9 cellular contexts compared by ENCODE assay signal in genomic region chr7:107659666-107660065, GRCh38. TPM values are rescaled to one million over a fixed set of nuclear protein-coding genes. Genes with fewer than 3 reads are reported as not detected.
DNase-seq lines count a peak whose midpoint lies in the region; ATAC-seq, FAIRE-seq and TF ChIP-seq lines count a peak whose summit lies in the region.
"Had no signal": no experiment of that assay in that cellular context is flagged by ENCODE, and none has a peak within 500 bp of the region (broad histone marks: within the 10 kb centered on the region; RNA-seq: fewer than 3 reads in every experiment).

No MANE protein-coding gene starts in this region.

- peak overlapping the region; percentile 33; the same call in 1 of the 2 replicates for H3K4me2 ChIP-seq in K562 (ENCODE audit: insufficient read depth, low read length)

- peak overlapping the region; percentile 56 for H2AFZ ChIP-seq in K562 (ENCODE audit: low read depth, low read length)

- in situ Hi-C loops in K562 (cut with MboI) = no loop called here

- 5% methylated on average over 4 of the region's 4 CpGs for WGBS in K562 (ENCODE audit: insufficient coverage, low coverage, missing lambda C conversion rate)
- WGBS in spleen, 5 donors = 52 to 71% (median 54%) methylated on average over 4 of the region's 4 CpGs

- CTCF ChIA-PET in K562 (lab: Yijun Ruan, JAX; ENCODE audit: low intra/inter-chr PET ratio) = no interaction called here

- TF ChIP-seq POLR2A in K562 (conservative IDR thresholded peaks at IDR 0.05) (no peak), spleen (IDR thresholded peaks at IDR 0.05) (no peak)

- intact Hi-C loops in K562 (cut with micrococcal nuclease) (no loop called here), spleen (cut with DNase I; ENCODE audit: low total_unique reads) (no loop called here)

- H3K4me1 ChIP-seq in K562 (replicated peaks in 1 of 2; ENCODE audit: control insufficient read depth in 2 of 2, insufficient read depth in 2 of 2, low read length in 2 of 2) (peaks cover 12% of the 10 kb centered on the region in 2 experiments; a peak in 4 of 5 replicates), spleen (peaks cover 7 to 30% (median 25%) of the 10 kb centered on the region in 6 donors), right atrium auricular region (peaks cover 0 to 19% of the 10 kb centered on the region in 2 donors)

- TF ChIP-seq CTCF in K562 (IDR thresholded peaks at IDR 0.05 in 2 of 3, conservative IDR thresholded peaks at IDR 0.05 in 1 of 3; ENCODE audit: insufficient read depth in 2 of 3, low read depth in 1 of 3, low read length in 3 of 3) = no peak
- no peak for TF ChIP-seq CTCF in spleen (IDR thresholded peaks at IDR 0.05 in 8 of 11, conservative IDR thresholded peaks at IDR 0.05 in 3 of 11)
- no peak for TF ChIP-seq CTCF in right atrium auricular region (IDR thresholded peaks at IDR 0.05)

- no peak for TF ChIP-seq RAD21 in K562 (CRISPR knock-in tag; conservative IDR thresholded peaks at IDR 0.05 in 1 of 2, IDR thresholded peaks at IDR 0.05 in 1 of 2)

- FAIRE-seq in GM18507 (lab: Jason Lieb, UNC) (peak; percentile 38), K562 (lab: Jason Lieb, UNC) (peak; percentile 67)

- no peaks in the 10 kb centered on the region for H3K9me3 ChIP-seq in K562 (replicated peaks; ENCODE audit: control insufficient read depth, insufficient read depth, low read depth, low read length)
- no peaks in the 10 kb centered on the region for H3K9me3 ChIP-seq in spleen
- no peaks in the 10 kb centered on the region for H3K9me3 ChIP-seq in right atrium auricular region

- no peaks in the 10 kb centered on the region for H3K9me1 ChIP-seq in K562 (ENCODE audit: control insufficient read depth, insufficient read depth, low read length)

- H3K27ac ChIP-seq in K562 (ENCODE audit: extremely low read depth, low read depth, low read length) = peak overlapping the region; percentile 39; the same call in 2 of the 3 replicates
- H3K27ac ChIP-seq in spleen = no peak overlapping the region
- no peak overlapping the region for H3K27ac ChIP-seq in right atrium auricular region

- H3K4me3 ChIP-seq in K562 = no peak overlapping the region
- no peak overlapping the region for H3K4me3 ChIP-seq in spleen
- H3K4me3 ChIP-seq in right atrium auricular region = no peak overlapping the region

- no peaks in the 10 kb centered on the region for H3K79me2 ChIP-seq in K562 (ENCODE audit: control insufficient read depth, insufficient read depth, low read length)

- POLR2A ChIA-PET in K562 (lab: Yijun Ruan, JAX) = interaction anchor here (0.8 kb wide), 1 partner anchor 39 kb away, joined by 3 read pairs; no protein-coding TSS in a partner anchor

- no peak for DNase-seq in GM18507 (ENCODE audit: extremely low spot score, insufficient read length, low read depth)
- DNase-seq in NCI-H226 = peak; percentile 90
- DNase-seq in K562 (ENCODE audit: extremely low read depth in 1 of 4, low spot score in 3 of 4) = peak in 2 of 4 experiments; percentile 39 to 69
- DNase-seq in stimulated activated CD4-positive, alpha-beta T cell treated with anti-CD3 and anti-CD28 coated beads, Interleukin-1b, Interleukin-23, amount 100 ng/mL, for 48 hours = peak; percentile 75
- no peak for DNase-seq in spleen
- DNase-seq in mucosa of gallbladder (ENCODE audit: low spot score) = no peak
- DNase-seq in Ammon's horn (ENCODE audit: low spot score) = no peak
- no peak for DNase-seq in right atrium auricular region (ENCODE audit: low spot score)
- DNase-seq: NCI-H2107 had no signal

- peak; percentile 88 for ATAC-seq in K562

- no peaks in the 10 kb centered on the region for H3K36me3 ChIP-seq in K562 (ENCODE audit: control insufficient read depth, insufficient read depth, low read length)
- H3K36me3 ChIP-seq in spleen = no peaks in the 10 kb centered on the region
- H3K36me3 ChIP-seq in right atrium auricular region = no peaks in the 10 kb centered on the region

- no TSS peak for BruUV-seq in K562 (replicated peaks; lab: Mats Ljungman, UMichigan)

- H3K9ac ChIP-seq in K562 (ENCODE audit: insufficient read depth in 1 of 2, low read depth in 2 of 2, low read length in 2 of 2) = no peak overlapping the region

- peak; percentile 86 for TF ChIP-seq EP300 in K562 (IDR thresholded peaks at IDR 0.05; ENCODE audit: low read length)

- H3K27me3 ChIP-seq in K562 (ENCODE audit: control insufficient read depth in 2 of 2, insufficient read depth in 2 of 2, low read length in 2 of 2) (no peaks in the 10 kb centered on the region), spleen (replicated peaks in 1 of 7) (peaks cover 0 to 53% (median 32%) of the 10 kb centered on the region in 7 donors), right atrium auricular region (peaks cover 3 to 8% of the 10 kb centered on the region in 2 donors)

- no peaks in the 10 kb centered on the region for H4K20me1 ChIP-seq in K562 (replicated peaks; ENCODE audit: control insufficient read depth, insufficient read depth, low read length)

TF ChIP-seq in K562, 482 proteins besides CTCF, POLR2A, EP300 and RAD21 (continues in another document):
- TF ChIP-seq ZNF398 (CRISPR knock-in tag; IDR thresholded peaks at IDR 0.05) (no peak), ARID3B (CRISPR knock-in tag; IDR thresholded peaks at IDR 0.05; ENCODE audit: borderline replicate concordance) (no peak), FIP1L1 (IDR thresholded peaks at IDR 0.05; ENCODE audit: low read depth, low read length, poor library complexity, severe bottlenecking) (no peak)

RNA-seq across cellular contexts. Expression of gene SLC26A4, which starts 1.0 kb away (rescaled TPM):
- total RNA-seq in K562 (2011; cell fraction: chromatin; rRNA removed; ENCODE audit: low replicate concordance) = 0.23 and 1.2 TPM in 2 replicates
- 0.26 and 0.33 TPM in 2 replicates for total RNA-seq in K562 (2011; cell fraction: nucleolus; rRNA removed)
- 0.22 and 0.92 TPM in 2 replicates for total RNA-seq in K562 (2011; cell fraction: nucleoplasm; rRNA removed)
- total RNA-seq in K562 (2014; rRNA removed) (0.09 and 0.29 TPM in 2 replicates), K562 (2014; rRNA removed; fragmentation: Illumina TruSeq; extraction: Trizol) (0.26 and 0.33 TPM in 2 replicates), K562 (2015; rRNA removed; fragmentation: Illumina TruSeq; extraction: Trizol) (0.11 and 0.43 TPM in 2 replicates), K562 (2021) (0.54 and 0.55 TPM in 2 replicates), spleen (under 1 TPM; 0.09 to 0.75 (median 0.35) TPM), mucosa of gallbladder (0.52 TPM), right atrium auricular region (under 1 TPM; 0.30 to 0.51 TPM)
- polyA plus RNA-seq in K562 (2011; rRNA removed) (0.37 and 0.54 TPM in 2 replicates), K562 (2014; fragmentation: Illumina TruSeq; extraction: Trizol) (0.22 and 0.28 TPM in 2 replicates), K562 (2014; fragmentation: Nextera tagmentation; extraction: Ambion mirVana) (under 1 TPM; 0.10 to 0.18 TPM), K562 (2014; rRNA removed) (0.27 and 1.2 TPM in 2 replicates), spleen (under 1 TPM; 0.10 to 0.24 (median 0.17) TPM)
- polyA plus RNA-seq in K562 (2011; cell fraction: cytosol; rRNA removed) = 0.13 and 0.16 TPM in 2 replicates
- polyA plus RNA-seq in K562 (2011; cell fraction: nucleus; rRNA removed) = 0.24 and 0.28 TPM in 2 replicates
- 0.29 and 0.38 TPM in 2 replicates for polyA plus RNA-seq in K562 (2012)
- 0.81 and 0.96 TPM in 2 replicates for polyA minus RNA-seq in K562 (2011; rRNA and poly(A)+ RNA removed)
- polyA minus RNA-seq in K562 (2011; cell fraction: cytosol; rRNA and poly(A)+ RNA removed) = 1.3 TPM in 1 of 2 replicates, not detected in the other
- polyA minus RNA-seq in K562 (2011; cell fraction: nucleus; rRNA and poly(A)+ RNA removed) = 0.33 TPM in 1 of 2 replicates, not detected in the other

Comparison
In these comparisons a context has a peak if more than half of its experiments do, and no peak if none do; other contexts are left out.
1. DNase-seq: peak in NCI-H226 (single experiment) and stimulated activated CD4-positive, alpha-beta T cell treated with anti-CD3 and anti-CD28 coated beads, Interleukin-1b, Interleukin-23, amount 100 ng/mL, for 48 hours (single experiment); none in GM18507 (single experiment), spleen (single experiment), mucosa of gallbladder (single experiment), Ammon's horn (single experiment) and right atrium auricular region (single experiment).